In genomic region chr9:82776508-82776907, GRCh38 we compare ENCODE assay signal across 32 cellular contexts.
"Had no signal": no experiment of that assay in that cellular context is flagged by ENCODE, and none has a peak within 500 bp of the region (broad histone marks: within the 10 kb centered on the region; RNA-seq: fewer than 3 reads in every experiment).

No MANE protein-coding gene starts in this region.

- H3K9me3 ChIP-seq: ovary, psoas muscle, suprapubic skin, testis, tibial artery, transverse colon, upper lobe of right lung had no signal

- H3K27me3 ChIP-seq: ovary, suprapubic skin, testis, tibial artery, transverse colon, upper lobe of right lung, uterus had no signal

- H3K4me2 ChIP-seq: smooth muscle cell had no signal

- H2AFZ ChIP-seq: parathyroid adenoma had no signal

- H3K27me3 Mint-ChIP-seq: natural killer cell treated with Interleukin-12 subunit alpha and Interleukin-12 subunit beta and Interleukin-15 and Interleukin-18, amount 100 ng/mL, for 72 hours; progenitor cell of endocrine pancreas; stimulated activated memory B cell treated with anti-CD40 and anti-IgM and Interleukin-4, amounts not matched to agents 10 μg/mL and 1 μg/mL and 100 μg/mL, for 72 hours; stimulated activated naive CD8-positive, alpha-beta T cell treated with anti-CD3 and anti-CD28 coated beads, Interleukin-15, amount 100 ng/mL, for 72 hours; type B pancreatic cell had no signal

- H3K9me3 Mint-ChIP-seq: neural crest cell; stimulated activated memory B cell treated with anti-CD40 and anti-IgM and Interleukin-4, amounts not matched to agents 10 μg/mL and 1 μg/mL and 100 μg/mL, for 72 hours; stimulated activated naive CD8-positive, alpha-beta T cell treated with anti-CD3 and anti-CD28 coated beads, Interleukin-15, amount 100 ng/mL, for 72 hours had no signal

- H3K27ac Mint-ChIP-seq: naive B cell; naive thymus-derived CD8-positive, alpha-beta T cell; natural killer cell treated with Interleukin-12 subunit alpha and Interleukin-12 subunit beta and Interleukin-15 and Interleukin-18, amount 100 ng/mL, for 72 hours; nephron progenitor cell; stimulated activated memory B cell treated with anti-CD40 and anti-IgM and Interleukin-4, amounts not matched to agents 10 μg/mL and 1 μg/mL and 100 μg/mL, for 72 hours; stimulated activated naive CD8-positive, alpha-beta T cell treated with anti-CD3 and anti-CD28 coated beads, Interleukin-15, amount 100 ng/mL, for 72 hours; type B pancreatic cell had no signal

- H3K36me3 ChIP-seq: ovary, suprapubic skin, tibial artery, transverse colon, upper lobe of right lung, uterus had no signal

- H3K79me2 ChIP-seq: parathyroid adenoma had no signal

- ATAC-seq: naive thymus-derived CD8-positive, alpha-beta T cell; natural killer cell treated with Interleukin-12 subunit alpha and Interleukin-12 subunit beta and Interleukin-15 and Interleukin-18, amount 100 ng/mL, for 72 hours; psoas muscle; right cardiac atrium; sciatic nerve; stimulated activated memory B cell treated with anti-CD40 and anti-IgM and Interleukin-4, amounts not matched to agents 10 μg/mL and 1 μg/mL and 100 μg/mL, for 72 hours; stimulated activated naive CD8-positive, alpha-beta T cell treated with anti-CD3 and anti-CD28 coated beads, Interleukin-15, amount 100 ng/mL, for 72 hours; stimulated activated naive CD8-positive, alpha-beta T cell treated with anti-CD3 and anti-CD28 coated beads, Interleukin-15, Interleukin-2, amounts not matched to agents 100 U/mL and 50 U/mL, for 24 hours; upper lobe of right lung had no signal

- H3K36me3 Mint-ChIP-seq: naive B cell; naive thymus-derived CD8-positive, alpha-beta T cell; natural killer cell treated with Interleukin-12 subunit alpha and Interleukin-12 subunit beta and Interleukin-15 and Interleukin-18, amount 100 ng/mL, for 72 hours; stimulated activated memory B cell treated with anti-CD40 and anti-IgM and Interleukin-4, amounts not matched to agents 10 μg/mL and 1 μg/mL and 100 μg/mL, for 72 hours; type B pancreatic cell had no signal

- H3K4me3 ChIP-seq: ovary, psoas muscle, skin epidermis, smooth muscle cell, suprapubic skin, testis, tibial artery, transverse colon, upper lobe of right lung, uterus had no signal

- H3K4me1 ChIP-seq: parathyroid adenoma, psoas muscle, suprapubic skin, testis, tibial artery, transverse colon, upper lobe of right lung, uterus had no signal

- H3K4me1 Mint-ChIP-seq: naive B cell; naive thymus-derived CD8-positive, alpha-beta T cell; stimulated activated memory B cell treated with anti-CD40 and anti-IgM and Interleukin-4, amounts not matched to agents 10 μg/mL and 1 μg/mL and 100 μg/mL, for 72 hours; stimulated activated naive CD8-positive, alpha-beta T cell treated with anti-CD3 and anti-CD28 coated beads, Interleukin-15, amount 100 ng/mL, for 72 hours had no signal

- DNase-seq: naive B cell; naive thymus-derived CD8-positive, alpha-beta T cell; nephron progenitor cell; occipital lobe; ovary; posterior cingulate gyrus; psoas muscle; right cardiac atrium; stimulated activated CD4-positive, alpha-beta T cell treated with anti-CD3 and anti-CD28 coated beads, Interleukin-15, amount 100 ng/mL, for 24 hours; stimulated activated CD4-positive, alpha-beta T cell treated with anti-CD3 and anti-CD28 coated beads, Interleukin-2, amount 100 ng/mL, for 24 hours; stimulated activated CD4-positive, alpha-beta T cell treated with anti-CD3 and anti-CD28 coated beads, Interleukin-2, amount 100 ng/mL, for 48 hours; stimulated activated CD4-positive, alpha-beta T cell treated with anti-CD3 and anti-CD28 coated beads, Interleukin-4, amount 100 ng/mL, for 24 hours; stimulated activated CD8-positive, alpha-beta memory T cell treated with anti-CD3 and anti-CD28 coated beads, Interleukin-4, amount 100 ng/mL, for 48 hours; stimulated activated naive CD4-positive, alpha-beta T cell; stimulated activated naive CD8-positive, alpha-beta T cell treated with anti-CD3 and anti-CD28 coated beads, Interleukin-15, amount 100 ng/mL, for 72 hours; stimulated activated naive CD8-positive, alpha-beta T cell treated with anti-CD3 and anti-CD28 coated beads, Interleukin-15, Interleukin-2, amounts not matched to agents 100 U/mL and 50 U/mL, for 24 hours; substantia nigra; testis; tibial artery; transverse colon; upper lobe of right lung; uterus had no signal

- H3K27ac ChIP-seq: ovary, parathyroid adenoma, psoas muscle, skin epidermis, suprapubic skin, testis, tibial artery, transverse colon, upper lobe of right lung, uterus had no signal

- H3K4me3 Mint-ChIP-seq: naive B cell; naive thymus-derived CD8-positive, alpha-beta T cell; natural killer cell treated with Interleukin-12 subunit alpha and Interleukin-12 subunit beta and Interleukin-15 and Interleukin-18, amount 100 ng/mL, for 72 hours; nephron progenitor cell; neural crest cell; stimulated activated memory B cell treated with anti-CD40 and anti-IgM and Interleukin-4, amounts not matched to agents 10 μg/mL and 1 μg/mL and 100 μg/mL, for 72 hours; stimulated activated naive CD8-positive, alpha-beta T cell treated with anti-CD3 and anti-CD28 coated beads, Interleukin-15, amount 100 ng/mL, for 72 hours; type B pancreatic cell had no signal

- H3K9ac ChIP-seq: parathyroid adenoma had no signal
